Comparison of ENCODE assay signal across 18 cellular contexts in the genomic region with DNA sequence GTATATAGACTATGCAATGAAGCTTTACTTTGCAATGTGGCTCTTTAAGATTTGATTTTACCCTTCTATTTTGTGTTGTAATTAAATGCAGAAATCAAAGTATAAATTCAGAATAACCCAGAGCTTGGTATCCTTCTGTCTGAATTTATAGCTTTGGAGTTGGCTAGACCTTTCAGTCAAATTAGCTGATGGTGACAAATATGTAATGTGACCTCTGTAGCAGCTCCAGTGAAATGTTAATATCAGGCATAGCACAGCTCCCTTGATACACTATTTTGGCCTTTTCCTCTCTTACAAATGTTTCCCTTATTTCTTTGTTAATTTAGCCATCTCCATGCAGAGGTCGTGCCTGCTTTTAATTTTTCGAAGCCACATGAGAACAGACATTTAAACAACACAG.
"Had no signal": no experiment of that assay in that cellular context is flagged by ENCODE, and none has a peak within 500 bp of the region (broad histone marks: within the 10 kb centered on the region; RNA-seq: fewer than 3 reads in every experiment).

No MANE protein-coding gene starts in this region.

- H3K4me3 Mint-ChIP-seq: naive B cell had no signal

- H3K27me3 ChIP-seq: adrenal gland, dorsolateral prefrontal cortex, left lung, ovary, upper lobe of right lung had no signal

- H3K9me3 Mint-ChIP-seq: naive B cell had no signal

- H3K4me1 ChIP-seq: upper lobe of right lung had no signal

- H3K9me3 ChIP-seq: adrenal gland, left lung, ovary, upper lobe of right lung had no signal

- ATAC-seq: left lung, upper lobe of right lung had no signal

- H3K36me3 ChIP-seq: adrenal gland, left lung, ovary, upper lobe of right lung had no signal

- H3K27ac ChIP-seq: adrenal gland, epithelial cell of prostate, left lung, ovary, upper lobe of right lung had no signal

- H3K4me3 ChIP-seq: adrenal gland, dorsolateral prefrontal cortex, left lung, ovary, upper lobe of right lung had no signal

- H3K27me3 Mint-ChIP-seq: naive B cell had no signal

- H3K36me3 Mint-ChIP-seq: naive B cell had no signal

- DNase-seq: activated CD4-positive, alpha-beta T cell treated with anti-CD3 and anti-CD28 coated beads for 1 hour; activated CD8-positive, alpha-beta memory T cell treated with anti-CD3 and anti-CD28 coated beads for 24 hours; activated CD8-positive, alpha-beta memory T cell treated with anti-CD3 and anti-CD28 coated beads, Interleukin-2, amount 50 U/mL, for 48 hours; activated effector memory CD4-positive, alpha-beta T cell treated with anti-CD3 and anti-CD28 coated beads, Interleukin-2, amount 50 U/mL, for 16 hours; activated naive CD4-positive, alpha-beta T cell treated with anti-CD3 and anti-CD28 coated beads, Interleukin-2, amount 50 U/mL, for 16 hours; activated T-cell treated with anti-CD3 and anti-CD28 coated beads, Interleukin-2, amount 50 U/mL, for 48 hours; adrenal gland; foreskin melanocyte; kidney; left lung; mammary epithelial cell; naive B cell; ovary; stimulated activated naive CD4-positive, alpha-beta T cell; T1000; upper lobe of right lung had no signal
